In the genomic region with DNA sequence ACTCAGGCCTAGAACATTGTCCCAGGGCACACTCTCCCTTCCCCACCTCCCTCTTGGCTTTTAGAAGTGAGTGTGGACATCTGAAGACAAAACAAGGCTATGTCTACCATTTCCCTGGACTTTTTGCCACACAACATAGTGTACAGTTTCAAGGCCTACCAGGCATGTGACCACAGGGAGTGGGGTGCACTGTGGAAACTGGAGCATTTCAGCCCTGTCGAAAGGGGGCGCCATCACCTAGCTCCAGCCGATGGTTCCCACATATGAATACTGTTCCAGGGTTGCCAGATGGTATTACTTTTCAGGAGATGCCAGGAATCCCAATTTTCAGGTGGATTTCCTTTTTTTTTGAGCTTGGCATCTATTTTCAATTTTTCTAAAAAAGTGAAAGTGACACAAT, we compare ENCODE assay signal across 8 cellular contexts.
DNase-seq lines count a peak whose midpoint lies in the region; ATAC-seq and TF ChIP-seq lines count a peak whose summit lies in the region.

No MANE protein-coding gene starts in this region.

- intact Hi-C loops in A673 (cut with micrococcal nuclease; ENCODE audit: unreplicated experiment): no loop called here

- H3K9me3 ChIP-seq in A673 (ENCODE audit: low read depth, low read length, poor library complexity, severe bottlenecking): no peaks in the 10 kb centered on the region

- peak; percentile 15 for DNase-seq in A673 (ENCODE audit: low spot score)
- DNase-seq in GM12864 (ENCODE audit: low read depth): no peak
- DNase-seq in OCI-M1 (lab: John Stamatoyannopoulos, UW): peak; percentile 67
- peak; percentile 56 to 70 for DNase-seq in erythroblast (lab: John Stamatoyannopoulos, UW)
- no peak for DNase-seq in retinal pigment epithelial cell (ENCODE audit: low read depth)
- DNase-seq in NCI-H446 treated with DMSO at 0.1 percent for 48 hours (lab: John Stamatoyannopoulos, UW): no peak
- DNase-seq in stimulated activated naive CD4-positive, alpha-beta T cell (lab: John Stamatoyannopoulos, UW): no peak

- TF ChIP-seq CTCF in A673 (conservative IDR thresholded peaks at IDR 0.05; ENCODE audit: low read depth, low read length) (peak; percentile 64), GM12864 (IDR thresholded peaks at IDR 0.05; ENCODE audit: low read depth, low read length, missing control alignments) (peak; percentile 33), retinal pigment epithelial cell (conservative IDR thresholded peaks at IDR 0.05; ENCODE audit: low read depth, low read length) (peak; percentile 65)

- POLR2A ChIA-PET in A673 (lab: Charles Lee; ENCODE audit: low non-redundant PET): no interaction called here

- no peak for ATAC-seq in HG03571 (IDR thresholded peaks at IDR 0.05; ENCODE audit: unreplicated experiment)

- no peak for TF ChIP-seq POLR2A in erythroblast (IDR thresholded peaks at IDR 0.05; ENCODE audit: low read length)

- no peak overlapping the region for H3K27ac ChIP-seq in A673 (ENCODE audit: low read depth, low read length, poor library complexity, severe bottlenecking)

- H3K4me3 ChIP-seq in A673 (ENCODE audit: low read depth, low read length, poor library complexity, severe bottlenecking): no peak overlapping the region
- H3K4me3 ChIP-seq in GM12864 (ENCODE audit: low read depth, low read length): no peak overlapping the region
- H3K4me3 ChIP-seq in retinal pigment epithelial cell (ENCODE audit: low read length): no peak overlapping the region

- BruUV-seq in A673 (replicated peaks; lab: Mats Ljungman, UMichigan): no TSS peak

- H3K27me3 ChIP-seq in A673 (replicated peaks; ENCODE audit: insufficient read depth, low read depth, low read length, poor library complexity): no peaks in the 10 kb centered on the region

- H3K36me3 ChIP-seq in A673 (ENCODE audit: insufficient read depth, low read length, poor library complexity, severe bottlenecking): no peaks in the 10 kb centered on the region

- CTCF ChIA-PET in A673 (lab: Charles Lee): no interaction called here

- H3K4me1 ChIP-seq in A673 (ENCODE audit: insufficient read depth, low read length, poor library complexity, severe bottlenecking): no peaks in the 10 kb centered on the region

Comparison
In these comparisons a context has a peak if more than half of its experiments do, and no peak if none do; other contexts are left out.
1. DNase-seq: peak in A673 (single experiment), OCI-M1 (single experiment) and erythroblast (2 of 2); none in GM12864 (single experiment), retinal pigment epithelial cell (single experiment), NCI-H446 treated with DMSO at 0.1 percent for 48 hours (single experiment) and stimulated activated naive CD4-positive, alpha-beta T cell (0 of 6).
2. Peak in every context shown above with its lines, with median percentiles within 50 percentile points of each other: CTCF ChIP-seq.